ENCODE assay signal across 20 cellular contexts in genomic region chr12:27631813-27632491, GRCh38.
DNase-seq lines count a peak whose midpoint lies in the region; ATAC-seq and TF ChIP-seq lines count a peak whose summit lies in the region.
"Had no signal": no experiment of that assay in that cellular context is flagged by ENCODE, and none has a peak within 500 bp of the region (broad histone marks: within the 10 kb centered on the region; RNA-seq: fewer than 3 reads in every experiment).

No MANE protein-coding gene starts in this region.

- DNase-seq in Right ventricle myocardium superior (no peak), right atrium auricular region (ENCODE audit: low spot score) (no peak), HT-29 (ENCODE audit: low spot score) (peak; percentile 50), dermis microvascular lymphatic vessel endothelial cell (ENCODE audit: low read depth in 2 of 2) (peak; percentile 51 to 55), thoracic aorta (ENCODE audit: low spot score) (no peak), progenitor cell of endocrine pancreas (ENCODE audit: low spot score, unreplicated experiment) (no peak)
- DNase-seq: DMS79, GM23248, H9, KBM-7, NCI-H1092, NCI-H1436, NCI-H187 treated with DMSO at 0.1 percent for 48 hours, NCI-H2107, NCI-H446 treated with DMSO at 0.1 percent for 48 hours, NCI-H526 treated with DMSO at 0.1 percent for 48 hours, OCI-M1 had no signal

- H3K4me3 Mint-ChIP-seq in progenitor cell of endocrine pancreas (ENCODE audit: low read depth) = no peak overlapping the region
- H3K4me3 Mint-ChIP-seq: B cell, CD14-positive monocyte, H9 had no signal

- H3K27ac Mint-ChIP-seq in progenitor cell of endocrine pancreas = no peak overlapping the region
- H3K27ac Mint-ChIP-seq: B cell, CD14-positive monocyte had no signal

- H3K9me3 ChIP-seq in right atrium auricular region (no peaks in the 10 kb centered on the region), thoracic aorta (no peaks in the 10 kb centered on the region)

- H3K27ac ChIP-seq in right atrium auricular region = no peak overlapping the region
- peak overlapping the region; percentile 24 to 33 for H3K27ac ChIP-seq in thoracic aorta
- H3K27ac ChIP-seq: GM23248 had no signal

- TF ChIP-seq CTCF in right atrium auricular region (IDR thresholded peaks at IDR 0.05) = no peak
- no peak for TF ChIP-seq CTCF in thoracic aorta (IDR thresholded peaks at IDR 0.05)
- no peak for TF ChIP-seq CTCF in progenitor cell of endocrine pancreas (IDR thresholded peaks at IDR 0.05; ENCODE audit: unreplicated experiment)

- H3K4me1 Mint-ChIP-seq in progenitor cell of endocrine pancreas (ENCODE audit: low read depth) = peaks cover 1% of the 10 kb centered on the region
- H3K4me1 Mint-ChIP-seq: B cell, H9 had no signal

- no peaks in the 10 kb centered on the region for H3K27me3 ChIP-seq in right atrium auricular region
- no peaks in the 10 kb centered on the region for H3K27me3 ChIP-seq in thoracic aorta (replicated peaks; ENCODE audit: insufficient read depth)

- intact Hi-C loops in Right ventricle myocardium superior (cut with DNase I) = no loop called here

- H3K36me3 Mint-ChIP-seq in progenitor cell of endocrine pancreas (ENCODE audit: insufficient read depth) = peaks cover 7% of the 10 kb centered on the region
- H3K36me3 Mint-ChIP-seq: CD14-positive monocyte had no signal

- H3K36me3 ChIP-seq in right atrium auricular region = peaks cover 11% of the 10 kb centered on the region
- H3K36me3 ChIP-seq in thoracic aorta = no peaks in the 10 kb centered on the region

- H3K4me3 ChIP-seq in right atrium auricular region (no peak overlapping the region), thoracic aorta (no peak overlapping the region)
- H3K4me3 ChIP-seq: GM23248 had no signal

- ATAC-seq in Right ventricle myocardium superior (ENCODE audit: poor library complexity) = peak; percentile 44
- ATAC-seq in thoracic aorta (ENCODE audit: insufficient number of reproducible peaks, low FRiP score, low read depth) = no peak
- no peak for ATAC-seq in HG03139 (IDR thresholded peaks at IDR 0.05; ENCODE audit: unreplicated experiment)

- H3K4me1 ChIP-seq in right atrium auricular region (peaks cover 0 to 25% of the 10 kb centered on the region in 2 donors), thoracic aorta (ENCODE audit: control insufficient read depth in 1 of 2, low read depth in 2 of 2) (peaks cover 14 to 66% of the 10 kb centered on the region in 2 donors)

- no peaks in the 10 kb centered on the region for H3K27me3 Mint-ChIP-seq in progenitor cell of endocrine pancreas
- H3K27me3 Mint-ChIP-seq: B cell had no signal

- no peaks in the 10 kb centered on the region for H3K9me3 Mint-ChIP-seq in progenitor cell of endocrine pancreas (ENCODE audit: low read depth)
- H3K9me3 Mint-ChIP-seq: H9 had no signal

Comparison
In these comparisons a context has a peak if more than half of its experiments do, and no peak if none do; other contexts are left out.
1. DNase-seq: peak in HT-29 (single experiment) and dermis microvascular lymphatic vessel endothelial cell (2 of 2); none in Right ventricle myocardium superior (single experiment), right atrium auricular region (single experiment), thoracic aorta (single experiment) and progenitor cell of endocrine pancreas (single experiment).
2. H3K27ac ChIP-seq: peak in thoracic aorta (2 of 2); none in right atrium auricular region (0 of 2).